Comparison of ENCODE assay signal across 9 cellular contexts in genomic region chr3:1380926-1381646, GRCh38.
DNase-seq lines count a peak whose midpoint lies in the region; ATAC-seq and TF ChIP-seq lines count a peak whose summit lies in the region.
"Had no signal": no experiment of that assay in that cellular context is flagged by ENCODE, and none has a peak within 500 bp of the region (broad histone marks: within the 10 kb centered on the region; RNA-seq: fewer than 3 reads in every experiment).

No MANE protein-coding gene starts in this region.

- DNase-seq in left ventricle myocardium superior, result no peak
- no peak for DNase-seq in NCI-H2029 treated with DMSO at 0.1 percent for 48 hours (lab: John Stamatoyannopoulos, UW)
- no peak for DNase-seq in hepatocyte (ENCODE audit: low spot score)
- no peak for DNase-seq in CD1c-positive myeloid dendritic cell (ENCODE audit: extremely low spot score)
- no peak for DNase-seq in T1000 (lab: John Stamatoyannopoulos, UW)
- DNase-seq: body of pancreas had no signal

- no peak overlapping the region for H3K4me2 ChIP-seq in hepatocyte

- H3K9me3 ChIP-seq in hepatocyte (ENCODE audit: low read depth), result no peaks in the 10 kb centered on the region
- H3K9me3 ChIP-seq: body of pancreas had no signal

- no peaks in the 10 kb centered on the region for H3K36me3 ChIP-seq in hepatocyte (replicated peaks; ENCODE audit: insufficient read depth, low read depth)

- H3K27ac ChIP-seq in hepatocyte, result no peak overlapping the region
- H3K27ac ChIP-seq: body of pancreas had no signal

- ATAC-seq in GM18870 (IDR thresholded peaks at IDR 0.05; ENCODE audit: unreplicated experiment), result peak; percentile 91
- ATAC-seq in GM21786 (IDR thresholded peaks at IDR 0.05; ENCODE audit: unreplicated experiment), result peak; percentile 90
- peak; percentile 79 for ATAC-seq in HG03442 (IDR thresholded peaks at IDR 0.05; ENCODE audit: unreplicated experiment)
- ATAC-seq in left ventricle myocardium superior, result peak; percentile 56
- ATAC-seq: body of pancreas had no signal

- no peak overlapping the region for H3K4me3 ChIP-seq in hepatocyte
- H3K4me3 ChIP-seq: body of pancreas had no signal

- no peaks in the 10 kb centered on the region for H3K79me2 ChIP-seq in hepatocyte

- no peaks in the 10 kb centered on the region for H4K20me1 ChIP-seq in hepatocyte (ENCODE audit: insufficient read depth, poor library complexity, severe bottlenecking)

- WGBS in hepatocyte (ENCODE audit: low lambda C conversion rate, missing lambda C conversion rate), result 82% methylated on average over 8 of the region's 8 CpGs

- intact Hi-C loops in left ventricle myocardium superior (cut with micrococcal nuclease), result no loop called here

- no peak overlapping the region for H2AFZ ChIP-seq in hepatocyte

- H3K27me3 ChIP-seq in hepatocyte, result no peaks in the 10 kb centered on the region
- H3K27me3 ChIP-seq: body of pancreas had no signal

- no peaks in the 10 kb centered on the region for H3K4me1 ChIP-seq in hepatocyte (ENCODE audit: insufficient read depth)
- H3K4me1 ChIP-seq: body of pancreas had no signal

- H3K9me2 ChIP-seq in hepatocyte (replicated peaks; ENCODE audit: insufficient read depth), result no peaks in the 10 kb centered on the region

- TF ChIP-seq CTCF in hepatocyte (IDR thresholded peaks at IDR 0.05; ENCODE audit: poor library complexity), result no peak
